Comparison of ENCODE assay signal across 12 cellular contexts in the genomic region with DNA sequence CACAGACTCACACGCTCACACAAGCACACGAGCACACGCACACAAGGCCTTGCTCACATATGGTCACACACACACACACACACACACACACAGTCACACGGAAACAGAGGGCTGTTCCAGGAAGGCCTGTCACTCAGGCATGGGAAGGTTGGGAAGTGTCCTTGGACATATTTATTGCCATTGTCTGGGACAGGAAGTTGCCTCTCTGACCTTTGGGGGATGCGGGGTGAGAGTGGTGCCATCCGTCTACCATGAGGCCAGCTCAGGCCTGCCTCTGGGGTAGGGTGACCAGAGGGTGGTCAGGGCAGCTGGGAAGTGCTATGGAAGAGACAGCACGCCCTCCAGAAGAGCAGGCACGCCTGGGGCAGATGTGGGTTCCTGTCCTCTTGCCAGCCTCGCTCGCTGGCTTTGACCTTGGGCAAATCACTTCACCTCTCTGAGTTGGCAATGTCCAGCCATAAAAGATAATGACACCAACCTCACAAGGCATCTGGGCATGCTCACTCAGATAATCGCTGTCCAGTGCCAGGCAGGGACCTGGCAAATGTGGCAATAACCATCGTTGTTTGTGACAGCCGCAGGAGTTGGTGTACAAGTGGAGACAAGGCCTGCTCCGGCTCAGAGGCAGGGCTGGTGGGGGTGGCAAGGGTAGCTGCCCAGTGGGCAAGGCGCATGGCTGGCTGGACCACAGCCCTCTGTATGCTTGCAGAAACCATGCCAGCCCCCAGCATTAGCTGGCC. TPM values are rescaled to one million over a fixed set of nuclear protein-coding genes. Genes with fewer than 3 reads are reported as not detected.
DNase-seq lines count a peak whose midpoint lies in the region; ATAC-seq, FAIRE-seq and TF ChIP-seq lines count a peak whose summit lies in the region.
"Had no signal": no experiment of that assay in that cellular context is flagged by ENCODE, and none has a peak within 500 bp of the region (broad histone marks: within the 10 kb centered on the region; RNA-seq: fewer than 3 reads in every experiment).

No MANE protein-coding gene starts in this region.

- H4K20me1 ChIP-seq in HCT116 (ENCODE audit: insufficient read depth) = 0 out of 2 replicates have a peak, but pooled peaks cover 5% of the 10 kb centered on the region
- H4K20me1 ChIP-seq in keratinocyte (ENCODE audit: control insufficient read depth, extremely low read depth, insufficient read depth, low read length) = no peaks in the 10 kb centered on the region

- CTCF ChIA-PET in HCT116 (lab: Charles Lee) = interaction anchor here (0.7 to 2.3 kb wide), 13 partner anchors 9 to 812 kb away, joined by 3 to 21 read pairs (median 6); partner anchors contain the start of genes C1orf50 and P3H1
- CTCF ChIA-PET in CD4-positive, alpha-beta T cell (lab: Charles Lee) = interaction anchor here (1.0 to 3.1 kb wide), 14 partner anchors 9 to 657 kb away, joined by 3 to 22 read pairs (median 5); no protein-coding TSS in a partner anchor

- no peak for FAIRE-seq in keratinocyte (lab: Jason Lieb, UNC)
- FAIRE-seq: islet of Langerhans had no signal

- no peak for TF ChIP-seq CTCF in HCT116 (IDR thresholded peaks at IDR 0.05 in 2 of 3, conservative IDR thresholded peaks at IDR 0.05 in 1 of 3; ENCODE audit: borderline replicate concordance in 1 of 3, insufficient read depth in 1 of 3, low read depth in 2 of 3, low read length in 2 of 3)
- TF ChIP-seq CTCF in brain (conservative IDR thresholded peaks at IDR 0.05) = no peak
- no peak for TF ChIP-seq CTCF in keratinocyte (optimal IDR thresholded peaks at IDR 0.05 in 1 of 3, IDR thresholded peaks at IDR 0.05 in 1 of 3, conservative IDR thresholded peaks at IDR 0.05 in 1 of 3; ENCODE audit: extremely low read depth in 1 of 3, insufficient read depth in 2 of 3, low read length in 3 of 3)
- TF ChIP-seq CTCF in CD4-positive, alpha-beta T cell (IDR thresholded peaks at IDR 0.05) = no peak

- H3K4me3 Mint-ChIP-seq in brain = no peak overlapping the region
- H3K4me3 Mint-ChIP-seq in CD4-positive, alpha-beta T cell = no peak overlapping the region
- H3K4me3 Mint-ChIP-seq: activated CD8-positive, alpha-beta memory T cell treated with anti-CD3 and anti-CD28 coated beads, Interleukin-2, amount 10 ng/mL, durations not matched to agents 7 days and 5 days had no signal

- dilution Hi-C loops in keratinocyte (cut with MboI; ENCODE audit: extremely low pct_ligation_motif_present, low sequenced_read_pairs) = no loop called here

- TF ChIP-seq RAD21 in HCT116 (IDR thresholded peaks at IDR 0.05; ENCODE audit: low read depth) = no peak

- H3K4me3 ChIP-seq in HCT116 (replicated peaks in 1 of 2; ENCODE audit: low read depth in 1 of 2, low read length in 2 of 2) (no peak overlapping the region), keratinocyte (ENCODE audit: control insufficient read depth in 2 of 3, extremely low read depth in 1 of 3, insufficient read depth in 2 of 3, low read depth in 1 of 3, low read length in 3 of 3) (no peak overlapping the region), rectal smooth muscle tissue (ENCODE audit: low read length) (no peak overlapping the region)

- H2AFZ ChIP-seq in HCT116 (ENCODE audit: low read depth, low read length, poor library complexity, severe bottlenecking) = no peak overlapping the region
- H2AFZ ChIP-seq in keratinocyte (ENCODE audit: control insufficient read depth, low read length) = no peak overlapping the region

- H3K4me1 Mint-ChIP-seq in brain = peaks cover 60% of the 10 kb centered on the region
- no peaks in the 10 kb centered on the region for H3K4me1 Mint-ChIP-seq in CD4-positive, alpha-beta T cell (ENCODE audit: low read depth)
- H3K4me1 Mint-ChIP-seq: activated CD8-positive, alpha-beta memory T cell treated with anti-CD3 and anti-CD28 coated beads, Interleukin-2, amount 10 ng/mL, durations not matched to agents 7 days and 5 days had no signal

- no peaks in the 10 kb centered on the region for H3K9me2 ChIP-seq in HCT116 (ENCODE audit: insufficient read depth)

- H3K27me3 ChIP-seq in HCT116 (ENCODE audit: insufficient read depth, low read length) (no peaks in the 10 kb centered on the region), keratinocyte (ENCODE audit: control insufficient read depth, extremely low read depth, insufficient read depth, low read length) (no peaks in the 10 kb centered on the region), rectal smooth muscle tissue (ENCODE audit: control insufficient read depth, insufficient read depth, low read length) (no peaks in the 10 kb centered on the region)
- no peaks in the 10 kb centered on the region for H3K27me3 ChIP-seq in CD4-positive, alpha-beta T cell (ENCODE audit: control insufficient read depth, insufficient read depth, low read length)

- H3K27ac ChIP-seq in HCT116 (ENCODE audit: low read depth, low read length) = no peak overlapping the region
- H3K27ac ChIP-seq in keratinocyte (ENCODE audit: control insufficient read depth, insufficient read depth, low read length) = peak overlapping the region; percentile 7
- H3K27ac ChIP-seq in rectal smooth muscle tissue (ENCODE audit: low read depth, low read length) = peak overlapping the region; percentile 45
- H3K27ac ChIP-seq in CD4-positive, alpha-beta T cell (ENCODE audit: low read depth, low read length) = no peak overlapping the region

- RAD21 ChIA-PET in HCT116 (lab: Charles Lee; ENCODE audit: low non-redundant PET in 1 of 2, low total read pairs in 2 of 2, uncharacterized antibody in 2 of 2, unreplicated experiment in 2 of 2) = interaction anchor here in 1 of 2 experiments (1.1 kb wide), 1 partner anchor 361 kb away, joined by 3 read pairs; no protein-coding TSS in a partner anchor

- POLR2A ChIA-PET in HCT116 (lab: Charles Lee) = no interaction called here
- POLR2A ChIA-PET in CD4-positive, alpha-beta T cell (lab: Charles Lee) = interaction anchor here (1.0 kb wide), 1 partner anchor 361 kb away, joined by 3 read pairs; no protein-coding TSS in a partner anchor

- ATAC-seq in HCT116 (0 out of 2 replicates have a peak, but pooled peaks have one; percentile 5), HG03175 (IDR thresholded peaks at IDR 0.05; ENCODE audit: unreplicated experiment) (no peak)
- ATAC-seq in CD4-positive, alpha-beta T cell (ENCODE audit: poor library complexity) = no peak

- H3K9me3 ChIP-seq in HCT116 (ENCODE audit: control insufficient read depth in 1 of 2, insufficient read depth in 1 of 2, low read depth in 1 of 2, low read length in 2 of 2) (no peaks in the 10 kb centered on the region), keratinocyte (ENCODE audit: control insufficient read depth, low read depth, low read length) (no peaks in the 10 kb centered on the region)
- H3K9me3 ChIP-seq in CD4-positive, alpha-beta T cell (ENCODE audit: control insufficient read depth, low read length) = no peaks in the 10 kb centered on the region

- TF ChIP-seq POLR2A in HCT116 (IDR thresholded peaks at IDR 0.05; ENCODE audit: borderline replicate concordance, extremely low read depth, insufficient read depth, insufficient read length) = no peak

- no peaks in the 10 kb centered on the region for H3K36me3 Mint-ChIP-seq in brain
- no peaks in the 10 kb centered on the region for H3K36me3 Mint-ChIP-seq in CD4-positive, alpha-beta T cell (ENCODE audit: low read depth)
- H3K36me3 Mint-ChIP-seq: activated CD8-positive, alpha-beta memory T cell treated with anti-CD3 and anti-CD28 coated beads, Interleukin-2, amount 10 ng/mL, durations not matched to agents 7 days and 5 days had no signal

- H3K36me3 ChIP-seq in HCT116 (ENCODE audit: control insufficient read depth in 1 of 2, insufficient read depth in 2 of 2, low read length in 2 of 2) (no peaks in the 10 kb centered on the region), keratinocyte (ENCODE audit: control insufficient read depth in 2 of 2, extremely low read depth in 1 of 2, insufficient read depth in 2 of 2, low read length in 2 of 2) (no peaks in the 10 kb centered on the region), rectal smooth muscle tissue (ENCODE audit: control insufficient read depth, insufficient read depth, low read length) (no peaks in the 10 kb centered on the region)

- no peaks in the 10 kb centered on the region for H3K9me1 ChIP-seq in keratinocyte (ENCODE audit: control insufficient read depth, extremely low read depth, insufficient read depth, low read length)

- H3K9ac ChIP-seq in HCT116 (ENCODE audit: low read length) = no peak overlapping the region
- H3K9ac ChIP-seq in keratinocyte (ENCODE audit: control insufficient read depth, extremely low read depth, insufficient read depth, low read length) = no peak overlapping the region
- H3K9ac ChIP-seq in rectal smooth muscle tissue (ENCODE audit: low read length) = no peak overlapping the region

- peaks cover 3% of the 10 kb centered on the region for H3K27me3 Mint-ChIP-seq in brain
- H3K27me3 Mint-ChIP-seq in CD4-positive, alpha-beta T cell = no peaks in the 10 kb centered on the region
- H3K27me3 Mint-ChIP-seq: activated CD8-positive, alpha-beta memory T cell treated with anti-CD3 and anti-CD28 coated beads, Interleukin-2, amount 10 ng/mL, durations not matched to agents 7 days and 5 days had no signal

- no TSS peak for BruUV-seq in HCT116 (replicated peaks; lab: Mats Ljungman, UMichigan)

- peak overlapping the region in 4 of 5 experiments; percentile 17 to 92 (median 87) for H3K27ac Mint-ChIP-seq in brain
- H3K27ac Mint-ChIP-seq in CD4-positive, alpha-beta T cell = no peak overlapping the region
- H3K27ac Mint-ChIP-seq: activated CD8-positive, alpha-beta memory T cell treated with anti-CD3 and anti-CD28 coated beads, Interleukin-2, amount 10 ng/mL, durations not matched to agents 7 days and 5 days had no signal

- DNase-seq in HCT116 (ENCODE audit: low read depth, low spot score) (no peak), keratinocyte (ENCODE audit: low read depth, low spot score) (no peak), C1 segment of cervical spinal cord (lab: John Stamatoyannopoulos, UW) (no peak), hippocampal formation (lab: John Stamatoyannopoulos, UW) (no peak)
- DNase-seq in CD4-positive, alpha-beta T cell = no peak

- intact Hi-C loops in HCT116 (cut with micrococcal nuclease) = loop anchor here (1.0 to 10.0 kb wide), 4 partner anchors 25 to 908 kb away; no protein-coding TSS in a partner anchor
- intact Hi-C loops in CD4-positive, alpha-beta T cell (cut with DNase I, micrococcal nuclease) = loop anchor here (1.0 to 10.0 kb wide), 5 partner anchors 162 to 655 kb away; partner anchors contain the start of gene FOXJ3 (in 1 of the 2)

- H3K4me2 ChIP-seq in HCT116 (ENCODE audit: low read length) (no peak overlapping the region), keratinocyte (ENCODE audit: control insufficient read depth, extremely low read depth, insufficient read depth, low read depth, low read length) (no peak overlapping the region)

- H3K9me3 Mint-ChIP-seq in brain = no peaks in the 10 kb centered on the region
- H3K9me3 Mint-ChIP-seq in CD4-positive, alpha-beta T cell = no peaks in the 10 kb centered on the region

- H3K79me2 ChIP-seq in HCT116 (ENCODE audit: insufficient read depth, low read length) = no peaks in the 10 kb centered on the region
- no peaks in the 10 kb centered on the region for H3K79me2 ChIP-seq in keratinocyte (ENCODE audit: control insufficient read depth, insufficient read depth, low read length)

- peaks cover 4 to 22% of the 10 kb centered on the region in 2 experiments for H3K4me1 ChIP-seq in HCT116 (ENCODE audit: control insufficient read depth in 1 of 2, insufficient read depth in 2 of 2, low read length in 2 of 2)
- peaks cover 56% of the 10 kb centered on the region for H3K4me1 ChIP-seq in keratinocyte (ENCODE audit: control insufficient read depth, extremely low read depth, insufficient read depth, low read length)
- peaks cover 12% of the 10 kb centered on the region for H3K4me1 ChIP-seq in rectal smooth muscle tissue (ENCODE audit: control insufficient read depth, insufficient read depth, low read length)

RNA-seq across cellular contexts. Expression of gene GUCA2A, which starts 8.0 kb away (rescaled TPM):
- not detected for total RNA-seq in HCT116 (2021; ENCODE audit: unreplicated experiment)
- polyA plus RNA-seq in HCT116 (2012) = not detected in 2 replicates
- polyA plus RNA-seq in brain (ENCODE audit: insufficient read depth, low read depth, low replicate concordance) = not detected
- polyA plus RNA-seq in keratinocyte = not detected in 3 replicates
- polyA plus RNA-seq in keratinocyte (2011; ENCODE audit: low read depth) = not detected
- polyA plus RNA-seq in keratinocyte (2011; cell fraction: cytosol; rRNA removed) = not detected in 2 replicates
- polyA plus RNA-seq in keratinocyte (2011; cell fraction: nucleus; rRNA removed) = not detected in 2 replicates
- not detected in 2 replicates for polyA plus RNA-seq in keratinocyte (2012; ENCODE audit: low replicate concordance)
- polyA minus RNA-seq in keratinocyte = not detected in 3 replicates
- not detected for polyA minus RNA-seq in keratinocyte (2011; cell fraction: cytosol; rRNA and poly(A)+ RNA removed)
- polyA minus RNA-seq in keratinocyte (2011; cell fraction: nucleus; rRNA and poly(A)+ RNA removed) = not detected in 2 replicates
- total RNA-seq in CD4-positive, alpha-beta T cell = not detected
- total RNA-seq: activated CD8-positive, alpha-beta memory T cell treated with anti-CD3 and anti-CD28 coated beads, Interleukin-2, amount 10 ng/mL, durations not matched to agents 7 days and 5 days; epithelial cell of proximal tubule had no signal
- polyA plus RNA-seq: BJ had no signal

RNA-seq across cellular contexts. Expression of gene GUCA2B, which starts 19.4 kb away (rescaled TPM):
- not detected for total RNA-seq in HCT116 (2021; ENCODE audit: unreplicated experiment)
- polyA plus RNA-seq in HCT116 (2012) = not detected in 2 replicates
- not detected for polyA plus RNA-seq in brain (ENCODE audit: insufficient read depth, low read depth, low replicate concordance)
- polyA plus RNA-seq in keratinocyte = not detected in 3 replicates
- not detected for polyA plus RNA-seq in keratinocyte (2011; ENCODE audit: low read depth)
- polyA plus RNA-seq in keratinocyte (2011; cell fraction: cytosol; rRNA removed) = not detected in 2 replicates
- not detected in 2 replicates for polyA plus RNA-seq in keratinocyte (2011; cell fraction: nucleus; rRNA removed)
- polyA plus RNA-seq in keratinocyte (2012; ENCODE audit: low replicate concordance) = not detected in 2 replicates
- polyA minus RNA-seq in keratinocyte = not detected in 3 replicates
- not detected for polyA minus RNA-seq in keratinocyte (2011; cell fraction: cytosol; rRNA and poly(A)+ RNA removed)
- not detected in 2 replicates for polyA minus RNA-seq in keratinocyte (2011; cell fraction: nucleus; rRNA and poly(A)+ RNA removed)
- total RNA-seq in CD4-positive, alpha-beta T cell = not detected
- total RNA-seq: activated CD8-positive, alpha-beta memory T cell treated with anti-CD3 and anti-CD28 coated beads, Interleukin-2, amount 10 ng/mL, durations not matched to agents 7 days and 5 days; epithelial cell of proximal tubule had no signal
- polyA plus RNA-seq: BJ had no signal

Comparison
In these comparisons a context has a peak if more than half of its experiments do, and no peak if none do; other contexts are left out.
1. H3K27ac ChIP-seq: peak in keratinocyte (single experiment) and rectal smooth muscle tissue (single experiment); none in HCT116 (single experiment) and CD4-positive, alpha-beta T cell (single experiment).